11 cellular contexts compared by ENCODE assay signal in genomic region chr10:132665946-132666732, GRCh38.
DNase-seq lines count a peak whose midpoint lies in the region; ATAC-seq, FAIRE-seq and TF ChIP-seq lines count a peak whose summit lies in the region.
"Had no signal": no experiment of that assay in that cellular context is flagged by ENCODE, and none has a peak within 500 bp of the region (broad histone marks: within the 10 kb centered on the region; RNA-seq: fewer than 3 reads in every experiment).

No MANE protein-coding gene starts in this region.

- DNase-seq in AG20443 (ENCODE audit: low spot score) (peak; percentile 89), HK-2 (ENCODE audit: unreplicated experiment) (peak; percentile 68), kidney (peak; percentile 44), HuH-7.5 (ENCODE audit: low spot score) (no peak), SJCRH30 (no peak), sciatic nerve (ENCODE audit: low spot score) (no peak), GM13977 (ENCODE audit: low spot score) (no peak)
- DNase-seq: NCI-H524 treated with DMSO at 0.1 percent for 48 hours, uterus had no signal

- FAIRE-seq in kidney (lab: Jason Lieb, UNC) = no peak

- H3K4me3 ChIP-seq in WI38 (ENCODE audit: low read depth, low read length) (peak overlapping the region; percentile 42), kidney (ENCODE audit: low read length in 2 of 2) (no peak overlapping the region), SJCRH30 (no peak overlapping the region)
- H3K4me3 ChIP-seq: skin epidermis, uterus had no signal

- H3K36me3 ChIP-seq in kidney (ENCODE audit: control insufficient read depth in 1 of 2, insufficient read depth in 2 of 2, low read length in 2 of 2) (no peaks in the 10 kb centered on the region), SJCRH30 (no peaks in the 10 kb centered on the region)
- H3K36me3 ChIP-seq: uterus had no signal

- no peaks in the 10 kb centered on the region for H3K4me1 ChIP-seq in kidney (ENCODE audit: control insufficient read depth in 1 of 2, insufficient read depth in 1 of 2, low read depth in 1 of 2, low read length in 2 of 2)
- peaks cover 23% of the 10 kb centered on the region for H3K4me1 ChIP-seq in SJCRH30

- H3K9me3 ChIP-seq in kidney (ENCODE audit: control insufficient read depth in 1 of 2, low read length in 2 of 2) (no peaks in the 10 kb centered on the region), SJCRH30 (replicated peaks) (no peaks in the 10 kb centered on the region)
- H3K9me3 ChIP-seq: uterus had no signal

- intact Hi-C loops in kidney (cut with DNase I) = no loop called here
- intact Hi-C loops in sciatic nerve (cut with DNase I) = no loop called here

- no peak overlapping the region for H3K9ac ChIP-seq in kidney (ENCODE audit: low read length in 2 of 2)

- no peak for TF ChIP-seq CTCF in WI38 (IDR thresholded peaks at IDR 0.05; ENCODE audit: low read depth, low read length)
- no peak for TF ChIP-seq CTCF in kidney (IDR thresholded peaks at IDR 0.05; ENCODE audit: borderline replicate concordance, extremely low read depth, insufficient read depth)
- no peak for TF ChIP-seq CTCF in GM13977 (IDR thresholded peaks at IDR 0.05; ENCODE audit: extremely low read depth, insufficient read depth, missing control alignments)

- in situ Hi-C loops in GM13977 (cut with MboI; ENCODE audit: low pct_unique_long_range_greater_than_20kb, low sequenced_read_pairs, unreplicated experiment) = no loop called here

- no peak for ATAC-seq in sciatic nerve

- no peak overlapping the region for H3K27ac ChIP-seq in kidney (ENCODE audit: low read depth in 2 of 2, low read length in 2 of 2)
- no peak overlapping the region for H3K27ac ChIP-seq in SJCRH30
- H3K27ac ChIP-seq: skin epidermis, uterus had no signal

- H3K27me3 ChIP-seq in SJCRH30 = no peaks in the 10 kb centered on the region
- H3K27me3 ChIP-seq: uterus had no signal

Comparison
In these comparisons a context has a peak if more than half of its experiments do, and no peak if none do; other contexts are left out.
1. DNase-seq: peak in AG20443 (single experiment), HK-2 (single experiment) and kidney (single experiment); none in HuH-7.5 (single experiment), SJCRH30 (0 of 2), sciatic nerve (single experiment) and GM13977 (single experiment).